Comparison of ENCODE assay signal across 19 cellular contexts in genomic region chr3:89223188-89223587, GRCh38.
DNase-seq lines count a peak whose midpoint lies in the region; ATAC-seq and TF ChIP-seq lines count a peak whose summit lies in the region.
"Had no signal": no experiment of that assay in that cellular context is flagged by ENCODE, and none has a peak within 500 bp of the region (broad histone marks: within the 10 kb centered on the region; RNA-seq: fewer than 3 reads in every experiment).

No MANE protein-coding gene starts in this region.

- H3K27ac ChIP-seq in endodermal cell (ENCODE audit: low read depth, low read length) (peak overlapping the region; percentile 42), GM23338 (ENCODE audit: low read depth) (no peak overlapping the region)
- H3K27ac ChIP-seq: RWPE1, SJCRH30 had no signal

- H3K9me2 ChIP-seq in GM23338 (ENCODE audit: insufficient read depth) = no peaks in the 10 kb centered on the region

- no peak for ATAC-seq in GM23338

- H3K27me3 ChIP-seq in endodermal cell (ENCODE audit: control insufficient read depth, insufficient read depth, low read length, poor library complexity, severe bottlenecking) (no peaks in the 10 kb centered on the region), GM23338 (ENCODE audit: insufficient read depth) (no peaks in the 10 kb centered on the region)
- H3K27me3 ChIP-seq: SJCRH30 had no signal

- H4K20me1 ChIP-seq in GM23338 (replicated peaks; ENCODE audit: insufficient read depth) = no peaks in the 10 kb centered on the region

- H3K36me3 ChIP-seq in endodermal cell (ENCODE audit: control insufficient read depth, insufficient read depth, low read length) = no peaks in the 10 kb centered on the region
- H3K36me3 ChIP-seq in GM23338 (ENCODE audit: insufficient read depth) = no peaks in the 10 kb centered on the region
- H3K36me3 ChIP-seq: SJCRH30 had no signal

- H3K36me3 Mint-ChIP-seq in endodermal cell (ENCODE audit: low read depth) = no peaks in the 10 kb centered on the region
- no peaks in the 10 kb centered on the region for H3K36me3 Mint-ChIP-seq in GM23338 (ENCODE audit: low read depth)
- no peaks in the 10 kb centered on the region for H3K36me3 Mint-ChIP-seq in activated CD4-positive, alpha-beta memory T cell treated with anti-CD3 and anti-CD28 coated beads for 36 hours
- H3K36me3 Mint-ChIP-seq: CD14-positive monocyte, IgD-negative memory B cell had no signal

- no peak overlapping the region for H3K4me3 ChIP-seq in endodermal cell (ENCODE audit: low read length)
- no peak overlapping the region for H3K4me3 ChIP-seq in GM23338
- H3K4me3 ChIP-seq: SJCRH30 had no signal

- DNase-seq in HEK293T (ENCODE audit: extremely low spot score) (peak; percentile 35), NCI-H146 (lab: John Stamatoyannopoulos, UW) (peak; percentile 37), NCI-H69 (lab: John Stamatoyannopoulos, UW) (peak; percentile 1), endodermal cell (no peak), HUDEP-2 (lab: John Stamatoyannopoulos, UW; ENCODE audit: unreplicated experiment in 76 of 76) (no peak), GM23338 (ENCODE audit: low spot score) (no peak), UCSD-AML1 (lab: John Stamatoyannopoulos, UW; ENCODE audit: unreplicated experiment) (no peak)
- no peak for DNase-seq in activated CD4-positive, alpha-beta memory T cell treated with anti-CD3 and anti-CD28 coated beads for 36 hours
- DNase-seq: ACHN; AML-193; NCI-H1694; NCI-H2171 treated with DMSO at 0.1 percent for 48 hours; NCI-H510A; NK-92 treated with Interleukin-12 subunit alpha and Interleukin-12 subunit beta, amount 100 ng/mL, for 24 hours; SJCRH30 had no signal

- no peaks in the 10 kb centered on the region for H3F3A ChIP-seq in GM23338 (replicated peaks; ENCODE audit: low read depth)

- H3K27me3 Mint-ChIP-seq in endodermal cell (ENCODE audit: insufficient read depth) (no peaks in the 10 kb centered on the region), GM23338 (ENCODE audit: insufficient read depth, low read depth, poor library complexity) (no peaks in the 10 kb centered on the region)
- no peaks in the 10 kb centered on the region for H3K27me3 Mint-ChIP-seq in activated CD4-positive, alpha-beta memory T cell treated with anti-CD3 and anti-CD28 coated beads for 36 hours
- H3K27me3 Mint-ChIP-seq: IgD-negative memory B cell had no signal

- no peaks in the 10 kb centered on the region for H3K79me2 ChIP-seq in GM23338 (replicated peaks; ENCODE audit: insufficient read depth)

- no peak overlapping the region for H2AFZ ChIP-seq in GM23338

- WGBS in endodermal cell (ENCODE audit: insufficient coverage in 1 of 2, insufficient read length in 1 of 2), 2 experiments = 93 to 94% methylated on average over 4 to 6 of the region's 6 CpGs

- H3K4me1 Mint-ChIP-seq in endodermal cell = no peaks in the 10 kb centered on the region
- H3K4me1 Mint-ChIP-seq in GM23338 = peaks cover 4% of the 10 kb centered on the region; the same call in 2 of the 3 replicates
- no peaks in the 10 kb centered on the region for H3K4me1 Mint-ChIP-seq in activated CD4-positive, alpha-beta memory T cell treated with anti-CD3 and anti-CD28 coated beads for 36 hours (ENCODE audit: low read depth)
- H3K4me1 Mint-ChIP-seq: CD14-positive monocyte, IgD-negative memory B cell had no signal

- no peak overlapping the region for H3K9ac ChIP-seq in endodermal cell (ENCODE audit: extremely low read depth, low read length, poor library complexity, severe bottlenecking)

- H3K4me3 Mint-ChIP-seq in endodermal cell = no peak overlapping the region
- H3K4me3 Mint-ChIP-seq in GM23338 = no peak overlapping the region
- no peak overlapping the region for H3K4me3 Mint-ChIP-seq in activated CD4-positive, alpha-beta memory T cell treated with anti-CD3 and anti-CD28 coated beads for 36 hours
- H3K4me3 Mint-ChIP-seq: CD14-positive monocyte; IgD-negative memory B cell; T-helper 2 cell treated with Interferon-gamma antibody and Interleukin-4, amounts not matched to agents 5 μg/mL and 100 μg/mL, for 36 hours had no signal

- POLR2A ChIA-PET in HEK293T (lab: Yijun Ruan, JAX) = no interaction called here
- POLR2A ChIA-PET in activated CD4-positive, alpha-beta memory T cell treated with anti-CD3 and anti-CD28 coated beads for 36 hours (lab: Charles Lee) = no interaction called here

- intact Hi-C loops in activated CD4-positive, alpha-beta memory T cell treated with anti-CD3 and anti-CD28 coated beads for 36 hours (cut with micrococcal nuclease) = no loop called here

- no peak overlapping the region for H3K4me2 ChIP-seq in GM23338

- H3K27ac Mint-ChIP-seq in endodermal cell (no peak overlapping the region), GM23338 (no peak overlapping the region)
- H3K27ac Mint-ChIP-seq in activated CD4-positive, alpha-beta memory T cell treated with anti-CD3 and anti-CD28 coated beads for 36 hours = no peak overlapping the region
- H3K27ac Mint-ChIP-seq: CD14-positive monocyte; IgD-negative memory B cell; T-helper 2 cell treated with Interferon-gamma antibody and Interleukin-4, amounts not matched to agents 5 μg/mL and 100 μg/mL, for 36 hours had no signal

- TF ChIP-seq CTCF in endodermal cell (conservative IDR thresholded peaks at IDR 0.05) (no peak), GM23338 (conservative IDR thresholded peaks at IDR 0.05; ENCODE audit: low read depth in 2 of 2) (no peak)

- H3K4me1 ChIP-seq in endodermal cell (ENCODE audit: control insufficient read depth, insufficient read depth, low read length) = no peaks in the 10 kb centered on the region
- H3K4me1 ChIP-seq in GM23338 (ENCODE audit: insufficient read depth) = no peaks in the 10 kb centered on the region

- no peaks in the 10 kb centered on the region for H3K9me3 ChIP-seq in endodermal cell (ENCODE audit: control insufficient read depth, low read length)

- H3K9me3 Mint-ChIP-seq in endodermal cell (peaks cover 8% of the 10 kb centered on the region), GM23338 (peaks cover 8% of the 10 kb centered on the region; the same call in 2 of the 3 replicates)
- peaks cover 10% of the 10 kb centered on the region for H3K9me3 Mint-ChIP-seq in activated CD4-positive, alpha-beta memory T cell treated with anti-CD3 and anti-CD28 coated beads for 36 hours

- CTCF ChIA-PET in HEK293T (lab: Yijun Ruan, JAX) = interaction anchor here (0.6 kb wide), 1 partner anchor 30 kb away, joined by 3 read pairs; no protein-coding TSS in a partner anchor
- CTCF ChIA-PET in activated CD4-positive, alpha-beta memory T cell treated with anti-CD3 and anti-CD28 coated beads for 36 hours (lab: Charles Lee) = no interaction called here

TF ChIP-seq in HEK293T, 16 proteins besides CTCF, POLR2A, EP300 and RAD21:
- no peak for TF ChIP-seq NFRKB (IDR thresholded peaks at IDR 0.05)
- TF ChIP-seq PKNOX1 (IDR thresholded peaks at IDR 0.05) = no peak
- no peak for TF ChIP-seq L3MBTL2 (conservative IDR thresholded peaks at IDR 0.05)
- TF ChIP-seq BHLHE40 (IDR thresholded peaks at IDR 0.05; ENCODE audit: borderline replicate concordance) = no peak
- no peak for TF ChIP-seq ARNT (IDR thresholded peaks at IDR 0.05)
- peak; percentile 57; the same call in 1 of the 2 replicates for TF ChIP-seq CTBP1 (IDR thresholded peaks at IDR 0.05; ENCODE audit: borderline replicate concordance)
- no peak for TF ChIP-seq FOXA1 (IDR thresholded peaks at IDR 0.05)

TF ChIP-seq in GM23338, 12 proteins besides CTCF, POLR2A, EP300 and RAD21 (continues in another document):
- TF ChIP-seq EZH2 (IDR thresholded peaks at IDR 0.05; ENCODE audit: low read depth, unreplicated experiment) (no peak), ZNF331 (CRISPR knock-in tag; IDR thresholded peaks at IDR 0.05; ENCODE audit: low read depth) (no peak), REST (IDR thresholded peaks at IDR 0.05; ENCODE audit: unreplicated experiment) (no peak), JUNB (IDR thresholded peaks at IDR 0.05; ENCODE audit: unreplicated experiment) (no peak), NANOG (IDR thresholded peaks at IDR 0.05; ENCODE audit: borderline replicate concordance) (no peak), EZH2phosphoT487 (IDR thresholded peaks at IDR 0.05; ENCODE audit: unreplicated experiment) (no peak), POLR2AphosphoS5 (IDR thresholded peaks at IDR 0.05; ENCODE audit: low read depth) (no peak)

Comparison
In these comparisons a context has a peak if more than half of its experiments do, and no peak if none do; other contexts are left out.
1. DNase-seq: peak in HEK293T (single experiment), NCI-H146 (single experiment) and NCI-H69 (single experiment); none in endodermal cell (single experiment), HUDEP-2 (0 of 76), GM23338 (single experiment), UCSD-AML1 (single experiment) and activated CD4-positive, alpha-beta memory T cell treated with anti-CD3 and anti-CD28 coated beads for 36 hours (single experiment).